In the genomic region with DNA sequence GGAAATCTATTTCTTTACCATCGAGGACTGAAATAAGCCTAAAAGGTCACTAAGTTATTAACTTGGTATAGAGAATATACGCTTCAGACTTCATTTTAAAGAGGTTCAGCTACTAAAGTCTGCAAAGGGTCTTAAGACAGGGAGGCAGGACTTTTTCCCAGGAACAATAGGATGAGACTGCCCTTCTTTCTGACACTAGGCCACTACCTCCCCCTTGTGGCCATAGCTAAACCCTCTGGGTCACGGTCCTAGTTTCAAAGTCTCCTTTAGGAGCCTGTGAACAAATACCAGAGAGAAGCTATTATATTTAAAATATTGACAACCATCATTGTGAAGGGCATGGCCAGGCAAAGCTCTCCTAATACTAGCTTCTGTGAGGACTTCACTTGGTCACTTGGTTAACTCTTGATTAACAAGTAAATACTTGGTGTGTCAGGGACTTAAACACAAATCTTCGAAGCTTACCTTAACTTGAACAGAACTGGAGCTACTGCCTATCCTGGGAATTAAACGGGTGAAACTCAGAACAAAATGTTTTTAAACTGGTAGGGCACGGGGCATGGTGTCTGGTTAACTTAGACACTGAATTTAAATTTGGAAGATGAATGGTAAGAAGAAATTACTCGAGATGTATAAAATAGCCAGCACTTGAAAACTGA, we compare ENCODE assay signal across 8 cellular contexts.
DNase-seq lines count a peak whose midpoint lies in the region; ATAC-seq and TF ChIP-seq lines count a peak whose summit lies in the region.

No MANE protein-coding gene starts in this region.

- H3K4me3 Mint-ChIP-seq in chondrocyte (ENCODE audit: unreplicated experiment), result no peak overlapping the region

- no peak overlapping the region for H3K27ac Mint-ChIP-seq in chondrocyte (ENCODE audit: unreplicated experiment)

- peaks cover 1% of the 10 kb centered on the region for H3K36me3 Mint-ChIP-seq in chondrocyte (ENCODE audit: low read depth)

- peak; percentile 86 for TF ChIP-seq CTCF in chondrocyte (IDR thresholded peaks at IDR 0.05)

- H3F3A ChIP-seq in GM23248 (ENCODE audit: insufficient read depth), result no peaks in the 10 kb centered on the region

- H3K4me1 ChIP-seq in GM23248 (ENCODE audit: insufficient read depth), result no peaks in the 10 kb centered on the region
- no peaks in the 10 kb centered on the region for H3K4me1 ChIP-seq in NT2/D1 (ENCODE audit: insufficient read depth, insufficient read length)

- H3K9me3 Mint-ChIP-seq in chondrocyte (ENCODE audit: low read depth), result no peaks in the 10 kb centered on the region

- no peak overlapping the region for H3K9ac ChIP-seq in GM23248
- H3K9ac ChIP-seq in NT2/D1 (ENCODE audit: insufficient read length, low read depth), result no peak overlapping the region

- DNase-seq in COR-L47 (lab: John Stamatoyannopoulos, UW) (peak; percentile 62), GM23248 (peak; percentile 70), NT2/D1 (ENCODE audit: low read depth, low spot score) (peak; percentile 39), chondrocyte (ENCODE audit: low spot score) (no peak), left kidney (ENCODE audit: low read depth, low spot score) (peak; percentile 76), occipital lobe (lab: John Stamatoyannopoulos, UW) (no peak), NCI-H2107 (lab: John Stamatoyannopoulos, UW) (no peak)

- no peaks in the 10 kb centered on the region for H3K9me2 ChIP-seq in GM23248 (ENCODE audit: insufficient read depth)

- H3K4me2 ChIP-seq in GM23248 (ENCODE audit: unreplicated experiment), result no peak overlapping the region

- in situ Hi-C loops in GM23248 (cut with MboI), result no loop called here

- no peaks in the 10 kb centered on the region; the same call in 1 of the 2 replicates for H4K20me1 ChIP-seq in GM23248 (ENCODE audit: insufficient read depth)

- peaks cover 3% of the 10 kb centered on the region for H3K4me1 Mint-ChIP-seq in chondrocyte (ENCODE audit: low read depth)

- H2AFZ ChIP-seq in GM23248, result no peak overlapping the region

- no peaks in the 10 kb centered on the region for H3K9me3 ChIP-seq in GM23248 (ENCODE audit: low read depth)
- H3K9me3 ChIP-seq in NT2/D1 (ENCODE audit: insufficient read depth, low read length), result no peaks in the 10 kb centered on the region

- no peak overlapping the region for H3K27ac ChIP-seq in GM23248

- no peak for ATAC-seq in HG03139 (IDR thresholded peaks at IDR 0.05; ENCODE audit: unreplicated experiment)

- no peaks in the 10 kb centered on the region for H3K27me3 ChIP-seq in GM23248 (replicated peaks; ENCODE audit: insufficient read depth)
- H3K27me3 ChIP-seq in NT2/D1 (ENCODE audit: insufficient read depth, insufficient read length), result no peaks in the 10 kb centered on the region

- H3K79me2 ChIP-seq in GM23248 (ENCODE audit: insufficient read depth), result peaks cover 33% of the 10 kb centered on the region

- H3K4me3 ChIP-seq in GM23248 (no peak overlapping the region), NT2/D1 (ENCODE audit: insufficient read length, low read depth) (no peak overlapping the region)

- 0 out of 2 replicates have a peak, but pooled peaks cover 6% of the 10 kb centered on the region for H3K36me3 ChIP-seq in GM23248 (ENCODE audit: low read depth)
- peaks cover 14% of the 10 kb centered on the region for H3K36me3 ChIP-seq in NT2/D1 (ENCODE audit: insufficient read depth, insufficient read length, low read length)

- WGBS in GM23248 (ENCODE audit: low coverage in 1 of 2, low lambda C conversion rate in 2 of 2, missing lambda C conversion rate in 2 of 2), 2 experiments, result 69 to 72% methylated on average over 7 of the region's 7 CpGs

- H3K27me3 Mint-ChIP-seq in chondrocyte (ENCODE audit: low read depth), result no peaks in the 10 kb centered on the region

Comparison
In these comparisons a context has a peak if more than half of its experiments do, and no peak if none do; other contexts are left out.
1. DNase-seq: peak in COR-L47 (single experiment), GM23248 (single experiment), NT2/D1 (single experiment) and left kidney (single experiment); none in chondrocyte (single experiment), occipital lobe (single experiment) and NCI-H2107 (single experiment).